ENCODE assay signal across 14 cellular contexts in genomic region chr3:123098411-123099330, GRCh38. TPM values are rescaled to one million over a fixed set of nuclear protein-coding genes. Genes with fewer than 3 reads are reported as not detected.
DNase-seq lines count a peak whose midpoint lies in the region; ATAC-seq and TF ChIP-seq lines count a peak whose summit lies in the region.
"Had no signal": no experiment of that assay in that cellular context is flagged by ENCODE, and none has a peak within 500 bp of the region (broad histone marks: within the 10 kb centered on the region; RNA-seq: fewer than 3 reads in every experiment).

No MANE protein-coding gene starts in this region.

- no peak overlapping the region for H3K4ac ChIP-seq in neuronal stem cell (ENCODE audit: low read length)

- peak overlapping the region; percentile 29 for H2BK15ac ChIP-seq in neuronal stem cell (ENCODE audit: low read length)

- no peak overlapping the region for H2BK120ac ChIP-seq in neuronal stem cell (ENCODE audit: low read depth, low read length)

- no peaks in the 10 kb centered on the region for H3K27me3 ChIP-seq in Panc1 (ENCODE audit: control insufficient read depth, insufficient read depth, low read length)
- no peaks in the 10 kb centered on the region for H3K27me3 ChIP-seq in neuronal stem cell (ENCODE audit: control insufficient read depth in 3 of 3, insufficient read depth in 3 of 3, low read depth in 1 of 3, low read length in 3 of 3)
- H3K27me3 ChIP-seq in osteoblast (ENCODE audit: insufficient read depth, low read length) = no peaks in the 10 kb centered on the region
- H3K27me3 ChIP-seq in gastrocnemius medialis = peaks cover 0 to 2% (median 0%) of the 10 kb centered on the region in 3 donors
- H3K27me3 ChIP-seq: right lobe of liver, stomach had no signal

- H3K27ac ChIP-seq in Panc1 (ENCODE audit: low read length) (no peak overlapping the region), neuronal stem cell (replicated peaks; ENCODE audit: low read length) (no peak overlapping the region), osteoblast (ENCODE audit: low read depth, low read length) (no peak overlapping the region), gastrocnemius medialis (no peak overlapping the region)
- H3K27ac ChIP-seq: stomach had no signal

- H3K79me2 ChIP-seq in osteoblast (ENCODE audit: insufficient read depth, low read length) = peaks cover 32% of the 10 kb centered on the region

- H4K8ac ChIP-seq in neuronal stem cell (ENCODE audit: low read depth, low read length) = no peak overlapping the region

- POLR2A ChIA-PET in Panc1 (lab: Charles Lee) = interaction anchor here (0.6 kb wide), 1 partner anchor 14 kb away, joined by 7 read pairs; no protein-coding TSS in a partner anchor

- in situ Hi-C loops in Panc1 (cut with HindIII; ENCODE audit: low pct_unique_long_range_greater_than_20kb, low sequenced_read_pairs) = no loop called here
- in situ Hi-C loops in gastrocnemius medialis (cut with MboI; ENCODE audit: low sequenced_read_pairs in 4 of 4) = no loop called here

- peak overlapping the region; percentile 44 for H3K18ac ChIP-seq in neuronal stem cell (ENCODE audit: low read length)

- BruUV-seq in Panc1 (replicated peaks; lab: Mats Ljungman, UMichigan) = no TSS peak

- no peak for TF ChIP-seq POLR2A in gastrocnemius medialis (IDR thresholded peaks at IDR 0.05)

- no CpG with 5 or more reads among the region's 7 CpGs for WGBS in neuronal stem cell (ENCODE audit: extremely low coverage in 2 of 2, insufficient read length in 2 of 2, insufficient replicate concordance in 1 of 2), 2 donors

- TF ChIP-seq CTCF in Panc1 (IDR thresholded peaks at IDR 0.05) = no peak
- no peak for TF ChIP-seq CTCF in fibroblast of the aortic adventitia (IDR thresholded peaks at IDR 0.05; ENCODE audit: insufficient read depth, low read length)
- no peak for TF ChIP-seq CTCF in osteoblast (IDR thresholded peaks at IDR 0.05; ENCODE audit: extremely low read depth, low read depth, low read length)
- no peak for TF ChIP-seq CTCF in gastrocnemius medialis (IDR thresholded peaks at IDR 0.05 in 4 of 5, conservative IDR thresholded peaks at IDR 0.05 in 1 of 5)

- peaks cover 5% of the 10 kb centered on the region; the same call in 1 of the 2 replicates for H3K36me3 ChIP-seq in Panc1 (ENCODE audit: control insufficient read depth, insufficient read depth, low read length)
- H3K36me3 ChIP-seq in neuronal stem cell (replicated peaks in 1 of 2; ENCODE audit: control insufficient read depth in 2 of 2, insufficient read depth in 2 of 2, low read length in 2 of 2) = peaks cover 0 to 95% of the 10 kb centered on the region in 2 donors
- peaks cover 34% of the 10 kb centered on the region for H3K36me3 ChIP-seq in osteoblast (ENCODE audit: insufficient read depth, low read length)
- H3K36me3 ChIP-seq in gastrocnemius medialis = peaks cover 0 to 2% of the 10 kb centered on the region in 2 donors

- ATAC-seq in Panc1 (peak; percentile 45; the same call in 1 of the 2 replicates), GM21526 (IDR thresholded peaks at IDR 0.05; ENCODE audit: low FRiP score, unreplicated experiment) (no peak), gastrocnemius medialis (no peak)
- ATAC-seq: right lobe of liver had no signal

- peaks cover 57% of the 10 kb centered on the region for H4K20me1 ChIP-seq in osteoblast (ENCODE audit: insufficient read depth, low read length)

- H3K4me2 ChIP-seq in neuronal stem cell (ENCODE audit: insufficient read depth, low read length, poor library complexity, severe bottlenecking) (no peak overlapping the region), osteoblast (ENCODE audit: insufficient read depth, low read length) (no peak overlapping the region)

- intact Hi-C loops in Panc1 (cut with micrococcal nuclease; ENCODE audit: unreplicated experiment) (no loop called here), gastrocnemius medialis (cut with DNase I; ENCODE audit: low total_unique reads) (no loop called here)

- H4K91ac ChIP-seq in neuronal stem cell (ENCODE audit: low read depth, low read length, poor library complexity) = no peak overlapping the region

- CTCF ChIA-PET in Panc1 (lab: Charles Lee) = no interaction called here

- H3K23ac ChIP-seq in neuronal stem cell (ENCODE audit: low read depth, low read length, poor library complexity) = no peak overlapping the region

- no peak overlapping the region for H2BK12ac ChIP-seq in neuronal stem cell (ENCODE audit: low read length)

- H3K4me3 ChIP-seq in Panc1 (ENCODE audit: low read depth in 2 of 2, low read length in 2 of 2) = no peak overlapping the region
- no peak overlapping the region for H3K4me3 ChIP-seq in fibroblast of the aortic adventitia (ENCODE audit: low read depth, low read length)
- H3K4me3 ChIP-seq in neuronal stem cell (ENCODE audit: low read length in 2 of 2) = no peak overlapping the region
- H3K4me3 ChIP-seq in osteoblast (ENCODE audit: insufficient read depth, low read length) = no peak overlapping the region
- no peak overlapping the region for H3K4me3 ChIP-seq in gastrocnemius medialis
- H3K4me3 ChIP-seq: right lobe of liver, stomach had no signal

- peak overlapping the region; percentile 15 for H3K9ac ChIP-seq in neuronal stem cell (ENCODE audit: low read depth, low read length, poor library complexity)

- H2BK5ac ChIP-seq in neuronal stem cell (ENCODE audit: low read length) = no peak overlapping the region

- no peaks in the 10 kb centered on the region for H3K9me3 ChIP-seq in Panc1 (ENCODE audit: control insufficient read depth, insufficient read depth, low read depth, low read length)
- H3K9me3 ChIP-seq in neuronal stem cell (replicated peaks in 1 of 2; ENCODE audit: control insufficient read depth in 2 of 2, insufficient read depth in 1 of 2, low read depth in 1 of 2, low read length in 2 of 2) = no peaks in the 10 kb centered on the region
- no peaks in the 10 kb centered on the region for H3K9me3 ChIP-seq in osteoblast (ENCODE audit: low read depth, low read length)
- no peaks in the 10 kb centered on the region for H3K9me3 ChIP-seq in gastrocnemius medialis
- H3K9me3 ChIP-seq: right lobe of liver, stomach had no signal

- no peaks in the 10 kb centered on the region for H3K79me1 ChIP-seq in neuronal stem cell (ENCODE audit: low read depth, low read length)

- H3K4me1 ChIP-seq in Panc1 (ENCODE audit: control insufficient read depth, insufficient read depth, low read length) = peaks cover 6% of the 10 kb centered on the region; the same call in 1 of the 2 replicates
- H3K4me1 ChIP-seq in neuronal stem cell (ENCODE audit: control insufficient read depth in 2 of 2, insufficient read depth in 1 of 2, low read depth in 1 of 2, low read length in 2 of 2) = peaks cover 0 to 18% of the 10 kb centered on the region in 2 donors
- peaks cover 7% of the 10 kb centered on the region for H3K4me1 ChIP-seq in osteoblast (ENCODE audit: insufficient read depth, low read length)
- H3K4me1 ChIP-seq in gastrocnemius medialis = peaks cover 11 to 26% of the 10 kb centered on the region in 2 donors

- H2AFZ ChIP-seq in neuronal stem cell (ENCODE audit: low read length) = no peak overlapping the region
- no peak overlapping the region for H2AFZ ChIP-seq in osteoblast (ENCODE audit: low read length)

- DNase-seq in GM03348 (ENCODE audit: low spot score) (peak; percentile 76), Panc1 (ENCODE audit: low read depth, low spot score) (no peak), fibroblast of the aortic adventitia (ENCODE audit: low read depth) (peak; percentile 73), neuronal stem cell (ENCODE audit: low spot score) (no peak), osteoblast (ENCODE audit: insufficient read length, low spot score, missing footprints) (no peak), inferior parietal cortex (ENCODE audit: extremely low spot score) (no peak), gastrocnemius medialis (no peak)
- DNase-seq: activated naive CD4-positive, alpha-beta T cell treated with anti-CD3 and anti-CD28 coated beads for 36 hours; central memory CD4-positive, alpha-beta T cell; NCI-H69; right lobe of liver; SHP77; stomach had no signal

- peak overlapping the region; percentile 25 for H2AK5ac ChIP-seq in neuronal stem cell (ENCODE audit: low read depth, low read length)

- no peak overlapping the region for H3K14ac ChIP-seq in neuronal stem cell (ENCODE audit: low read length)

RNA-seq across cellular contexts. Expression of gene PDIA5, which starts 31.8 kb away (rescaled TPM):
- 53.6 TPM for total RNA-seq in Panc1 (2021; ENCODE audit: unreplicated experiment)
- polyA plus RNA-seq in Panc1 (2012; ENCODE audit: insufficient read length) = 46.5 TPM
- 43.9 and 59.1 TPM in 2 replicates for total RNA-seq in fibroblast of the aortic adventitia (ENCODE audit: low replicate concordance)
- polyA plus RNA-seq in neuronal stem cell (2013, experiment 1 of 2) = 5.9 TPM
- polyA plus RNA-seq in neuronal stem cell (2013, experiment 2 of 2) = 6.0 TPM
- total RNA-seq in osteoblast = 54.3 and 54.5 TPM in 2 replicates
- total RNA-seq in gastrocnemius medialis = 1 to 10 TPM; 2.3 to 4.2 (median 3.0) TPM

Comparison
In these comparisons a context has a peak if more than half of its experiments do, and no peak if none do; other contexts are left out.
1. DNase-seq: peak in GM03348 (single experiment) and fibroblast of the aortic adventitia (single experiment); none in Panc1 (single experiment), neuronal stem cell (single experiment), osteoblast (single experiment), inferior parietal cortex (single experiment) and gastrocnemius medialis (0 of 2).